In genomic region chr1:160193091-160193819, GRCh38 we compare ENCODE assay signal across 1 cellular context.
TF ChIP-seq lines count a peak whose summit lies in the region.

No MANE protein-coding gene starts in this region.

TF ChIP-seq in HepG2, 621 proteins besides CTCF, POLR2A, EP300 and RAD21 (continued from another document and continues in another):
- TF ChIP-seq ZSCAN25 (CRISPR knock-in tag; IDR thresholded peaks at IDR 0.05) (peak; percentile 98), ZBTB7B (CRISPR knock-in tag; IDR thresholded peaks at IDR 0.05) (peak; percentile 38; the same call in 1 of the 2 replicates), MTA3 (CRISPR knock-in tag; IDR thresholded peaks at IDR 0.05) (no peak), ARNTL (CRISPR knock-in tag; IDR thresholded peaks at IDR 0.05) (peak; percentile 22; the same call in 1 of the 2 replicates), THAP8 (CRISPR knock-in tag; IDR thresholded peaks at IDR 0.05; ENCODE audit: borderline replicate concordance) (no peak), KDM5A (IDR thresholded peaks at IDR 0.05; ENCODE audit: borderline replicate concordance, low read length) (no peak), ZNF781 (CRISPR knock-in tag; IDR thresholded peaks at IDR 0.05; ENCODE audit: borderline replicate concordance, not compliant biosample characterization) (peak; percentile 47), HHEX (CRISPR knock-in tag; IDR thresholded peaks at IDR 0.05) (0 out of 2 replicates have a peak, but pooled peaks have one; percentile 16), NR2F2 (IDR thresholded peaks at IDR 0.05; ENCODE audit: borderline replicate concordance, low read depth) (peak; percentile 65; the same call in 1 of the 2 replicates), TEAD2 (CRISPR knock-in tag; IDR thresholded peaks at IDR 0.05) (no peak), DMAP1 (CRISPR knock-in tag; IDR thresholded peaks at IDR 0.05) (peak; percentile 45; the same call in 1 of the 2 replicates), REPIN1 (CRISPR knock-in tag; IDR thresholded peaks at IDR 0.05; ENCODE audit: borderline replicate concordance, low read depth) (no peak), CEBPG (CRISPR knock-in tag; IDR thresholded peaks at IDR 0.05) (no peak), IKZF4 (CRISPR knock-in tag; IDR thresholded peaks at IDR 0.05; ENCODE audit: borderline replicate concordance, low read depth, not compliant biosample characterization) (no peak), ZNF263 (CRISPR knock-in tag; IDR thresholded peaks at IDR 0.05) (no peak), SNAPC5 (CRISPR knock-in tag; IDR thresholded peaks at IDR 0.05; ENCODE audit: borderline replicate concordance) (no peak), PRDM4 (CRISPR knock-in tag; IDR thresholded peaks at IDR 0.05; ENCODE audit: borderline replicate concordance) (no peak), ATF7 (IDR thresholded peaks at IDR 0.05) (peak; percentile 39), ATF7 (CRISPR knock-in tag; IDR thresholded peaks at IDR 0.05) (peak; percentile 20; the same call in 1 of the 2 replicates), GRHL1 (CRISPR knock-in tag; conservative IDR thresholded peaks at IDR 0.05) (no peak), TBX3 (IDR thresholded peaks at IDR 0.05; ENCODE audit: borderline replicate concordance) (no peak), PAXIP1 (CRISPR knock-in tag; conservative IDR thresholded peaks at IDR 0.05) (peak; percentile 83), E2F5 (CRISPR knock-in tag; conservative IDR thresholded peaks at IDR 0.05) (no peak), ZNF432 (CRISPR knock-in tag; IDR thresholded peaks at IDR 0.05; ENCODE audit: borderline replicate concordance) (no peak), ZIK1 (CRISPR knock-in tag; IDR thresholded peaks at IDR 0.05; ENCODE audit: borderline replicate concordance, low read depth) (0 out of 2 replicates have a peak, but pooled peaks have one; percentile 58), MLXIP (CRISPR knock-in tag; IDR thresholded peaks at IDR 0.05; ENCODE audit: borderline replicate concordance) (no peak), MAFK (conservative IDR thresholded peaks at IDR 0.05 in 1 of 2, IDR thresholded peaks at IDR 0.05 in 1 of 2; ENCODE audit: low read length in 2 of 2) (peak in 1 of 2 experiments; percentile 32; a peak in 1 of 4 replicates), RBM39 (IDR thresholded peaks at IDR 0.05; ENCODE audit: low read depth, low read length, poor library complexity, severe bottlenecking) (no peak), ZNF652 (CRISPR knock-in tag; IDR thresholded peaks at IDR 0.05; ENCODE audit: borderline replicate concordance, low read depth) (no peak), ZNF343 (CRISPR knock-in tag; IDR thresholded peaks at IDR 0.05) (peak; percentile 62; the same call in 1 of the 2 replicates), EZH2 (conservative IDR thresholded peaks at IDR 0.05; ENCODE audit: low read depth, low read length) (no peak), ZNF274 (CRISPR knock-in tag; IDR thresholded peaks at IDR 0.05) (0 out of 2 replicates have a peak, but pooled peaks have one; percentile 61), THAP11 (CRISPR knock-in tag; IDR thresholded peaks at IDR 0.05) (peak; percentile 47; the same call in 1 of the 2 replicates)
- TF ChIP-seq, protein P1, sequence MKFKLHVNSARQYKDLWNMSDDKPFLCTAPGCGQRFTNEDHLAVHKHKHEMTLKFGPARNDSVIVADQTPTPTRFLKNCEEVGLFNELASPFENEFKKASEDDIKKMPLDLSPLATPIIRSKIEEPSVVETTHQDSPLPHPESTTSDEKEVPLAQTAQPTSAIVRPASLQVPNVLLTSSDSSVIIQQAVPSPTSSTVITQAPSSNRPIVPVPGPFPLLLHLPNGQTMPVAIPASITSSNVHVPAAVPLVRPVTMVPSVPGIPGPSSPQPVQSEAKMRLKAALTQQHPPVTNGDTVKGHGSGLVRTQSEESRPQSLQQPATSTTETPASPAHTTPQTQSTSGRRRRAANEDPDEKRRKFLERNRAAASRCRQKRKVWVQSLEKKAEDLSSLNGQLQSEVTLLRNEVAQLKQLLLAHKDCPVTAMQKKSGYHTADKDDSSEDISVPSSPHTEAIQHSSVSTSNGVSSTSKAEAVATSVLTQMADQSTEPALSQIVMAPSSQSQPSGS (CRISPR knock-in tag; IDR thresholded peaks at IDR 0.05) = peak; percentile 70; the same call in 1 of the 2 replicates
- TF ChIP-seq, protein P2, sequence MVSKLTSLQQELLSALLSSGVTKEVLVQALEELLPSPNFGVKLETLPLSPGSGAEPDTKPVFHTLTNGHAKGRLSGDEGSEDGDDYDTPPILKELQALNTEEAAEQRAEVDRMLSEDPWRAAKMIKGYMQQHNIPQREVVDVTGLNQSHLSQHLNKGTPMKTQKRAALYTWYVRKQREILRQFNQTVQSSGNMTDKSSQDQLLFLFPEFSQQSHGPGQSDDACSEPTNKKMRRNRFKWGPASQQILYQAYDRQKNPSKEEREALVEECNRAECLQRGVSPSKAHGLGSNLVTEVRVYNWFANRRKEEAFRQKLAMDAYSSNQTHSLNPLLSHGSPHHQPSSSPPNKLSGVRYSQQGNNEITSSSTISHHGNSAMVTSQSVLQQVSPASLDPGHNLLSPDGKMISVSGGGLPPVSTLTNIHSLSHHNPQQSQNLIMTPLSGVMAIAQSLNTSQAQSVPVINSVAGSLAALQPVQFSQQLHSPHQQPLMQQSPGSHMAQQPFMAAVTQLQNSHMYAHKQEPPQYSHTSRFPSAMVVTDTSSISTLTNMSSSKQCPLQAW (CRISPR knock-in tag; IDR thresholded peaks at IDR 0.05) = peak; percentile 74; the same call in 1 of the 2 replicates
- TF ChIP-seq, protein P3, sequence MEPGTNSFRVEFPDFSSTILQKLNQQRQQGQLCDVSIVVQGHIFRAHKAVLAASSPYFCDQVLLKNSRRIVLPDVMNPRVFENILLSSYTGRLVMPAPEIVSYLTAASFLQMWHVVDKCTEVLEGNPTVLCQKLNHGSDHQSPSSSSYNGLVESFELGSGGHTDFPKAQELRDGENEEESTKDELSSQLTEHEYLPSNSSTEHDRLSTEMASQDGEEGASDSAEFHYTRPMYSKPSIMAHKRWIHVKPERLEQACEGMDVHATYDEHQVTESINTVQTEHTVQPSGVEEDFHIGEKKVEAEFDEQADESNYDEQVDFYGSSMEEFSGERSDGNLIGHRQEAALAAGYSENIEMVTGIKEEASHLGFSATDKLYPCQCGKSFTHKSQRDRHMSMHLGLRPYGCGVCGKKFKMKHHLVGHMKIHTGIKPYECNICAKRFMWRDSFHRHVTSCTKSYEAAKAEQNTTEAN (CRISPR knock-in tag; conservative IDR thresholded peaks at IDR 0.05) = no peak
- TF ChIP-seq, protein P4, sequence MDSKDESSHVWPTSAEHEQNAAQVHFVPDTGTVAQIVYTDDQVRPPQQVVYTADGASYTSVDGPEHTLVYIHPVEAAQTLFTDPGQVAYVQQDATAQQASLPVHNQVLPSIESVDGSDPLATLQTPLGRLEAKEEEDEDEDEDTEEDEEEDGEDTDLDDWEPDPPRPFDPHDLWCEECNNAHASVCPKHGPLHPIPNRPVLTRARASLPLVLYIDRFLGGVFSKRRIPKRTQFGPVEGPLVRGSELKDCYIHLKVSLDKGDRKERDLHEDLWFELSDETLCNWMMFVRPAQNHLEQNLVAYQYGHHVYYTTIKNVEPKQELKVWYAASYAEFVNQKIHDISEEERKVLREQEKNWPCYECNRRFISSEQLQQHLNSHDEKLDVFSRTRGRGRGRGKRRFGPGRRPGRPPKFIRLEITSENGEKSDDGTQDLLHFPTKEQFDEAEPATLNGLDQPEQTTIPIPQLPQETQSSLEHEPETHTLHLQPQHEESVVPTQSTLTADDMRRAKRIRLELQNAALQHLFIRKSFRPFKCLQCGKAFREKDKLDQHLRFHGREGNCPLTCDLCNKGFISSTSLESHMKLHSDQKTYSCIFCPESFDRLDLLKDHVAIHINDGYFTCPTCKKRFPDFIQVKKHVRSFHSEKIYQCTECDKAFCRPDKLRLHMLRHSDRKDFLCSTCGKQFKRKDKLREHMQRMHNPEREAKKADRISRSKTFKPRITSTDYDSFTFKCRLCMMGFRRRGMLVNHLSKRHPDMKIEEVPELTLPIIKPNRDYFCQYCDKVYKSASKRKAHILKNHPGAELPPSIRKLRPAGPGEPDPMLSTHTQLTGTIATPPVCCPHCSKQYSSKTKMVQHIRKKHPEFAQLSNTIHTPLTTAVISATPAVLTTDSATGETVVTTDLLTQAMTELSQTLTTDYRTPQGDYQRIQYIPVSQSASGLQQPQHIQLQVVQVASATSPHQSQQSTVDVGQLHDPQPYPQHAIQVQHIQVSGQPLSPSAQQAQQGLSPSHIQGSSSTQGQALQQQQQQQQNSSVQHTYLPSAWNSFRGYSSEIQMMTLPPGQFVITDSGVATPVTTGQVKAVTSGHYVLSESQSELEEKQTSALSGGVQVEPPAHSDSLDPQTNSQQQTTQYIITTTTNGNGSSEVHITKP (CRISPR knock-in tag; IDR thresholded peaks at IDR 0.05; ENCODE audit: low read depth) = 0 out of 2 replicates have a peak, but pooled peaks have one; percentile 36
